Comparison of ENCODE assay signal across 24 cellular contexts in the genomic region with DNA sequence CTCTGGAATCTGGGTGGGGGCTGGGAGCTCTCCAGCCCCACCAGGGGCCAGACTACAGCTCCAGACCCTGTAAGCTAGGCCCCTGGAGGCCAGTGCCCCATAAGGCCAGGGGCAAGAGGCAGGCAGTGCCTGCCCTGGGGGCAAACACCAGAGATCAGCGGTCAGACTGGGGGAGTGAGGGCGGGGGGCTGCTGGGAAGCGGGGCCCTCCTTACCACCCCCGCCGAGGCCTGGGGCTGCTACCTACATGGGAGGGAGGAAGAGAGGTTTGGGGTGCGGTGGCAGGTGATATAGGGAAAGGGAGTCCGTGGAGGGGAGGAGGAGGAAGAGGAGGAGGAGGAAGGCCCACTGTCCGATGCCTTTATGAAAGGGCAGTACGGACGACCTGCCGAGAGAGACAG. TPM values are rescaled to one million over a fixed set of nuclear protein-coding genes. Genes with fewer than 3 reads are reported as not detected.
DNase-seq lines count a peak whose midpoint lies in the region; ATAC-seq and TF ChIP-seq lines count a peak whose summit lies in the region.
"Had no signal": no experiment of that assay in that cellular context is flagged by ENCODE, and none has a peak within 500 bp of the region (broad histone marks: within the 10 kb centered on the region; RNA-seq: fewer than 3 reads in every experiment).

No MANE protein-coding gene starts in this region.

- no peak for TF ChIP-seq RAD21 in SK-N-SH (IDR thresholded peaks at IDR 0.05; ENCODE audit: low read length)

- no peaks in the 10 kb centered on the region for H3K9me3 ChIP-seq in SK-N-SH
- peaks cover 0 to 3% of the 10 kb centered on the region in 2 donors for H3K9me3 ChIP-seq in neuronal stem cell (replicated peaks in 1 of 2; ENCODE audit: control insufficient read depth in 2 of 2, insufficient read depth in 1 of 2, low read depth in 1 of 2, low read length in 2 of 2)
- no peaks in the 10 kb centered on the region for H3K9me3 ChIP-seq in prostate gland
- H3K9me3 ChIP-seq: HAP-1, SJCRH30 had no signal

- no peak for TF ChIP-seq POLR2A in prostate gland (IDR thresholded peaks at IDR 0.05)

- H2BK15ac ChIP-seq in neuronal stem cell (ENCODE audit: low read length), result no peak overlapping the region

- H3K4me3 ChIP-seq in SK-N-SH (ENCODE audit: low read depth in 2 of 2, low read length in 1 of 2) (no peak overlapping the region), neuronal stem cell (ENCODE audit: low read length in 2 of 2) (no peak overlapping the region), prostate gland (no peak overlapping the region)
- H3K4me3 ChIP-seq: HAP-1, SJCRH30 had no signal

- H4K91ac ChIP-seq in neuronal stem cell (ENCODE audit: low read depth, low read length, poor library complexity), result no peak overlapping the region

- intact Hi-C loops in CD14-positive monocyte (cut with micrococcal nuclease), result loop anchor here (5.0 kb wide), 2 partner anchors 38 to 152 kb away; a partner anchor contains a TSS
- intact Hi-C loops in prostate gland (cut with DNase I), result loop anchor here (5.0 kb wide), 1 partner anchor 142 kb away; no protein-coding TSS in a partner anchor

- peak overlapping the region; percentile 64 for H3K27ac Mint-ChIP-seq in endothelial cell (ENCODE audit: unreplicated experiment)
- no peak overlapping the region for H3K27ac Mint-ChIP-seq in CD14-positive monocyte
- H3K27ac Mint-ChIP-seq: B cell; CD8-positive, alpha-beta memory T cell had no signal

- H3K36me3 ChIP-seq in SK-N-SH (replicated peaks in 1 of 2; ENCODE audit: control insufficient read depth in 1 of 2, insufficient read depth in 2 of 2, low read length in 1 of 2) (peaks cover 28 to 58% of the 10 kb centered on the region in 2 experiments), neuronal stem cell (replicated peaks in 1 of 2; ENCODE audit: control insufficient read depth in 2 of 2, insufficient read depth in 2 of 2, low read length in 2 of 2) (peaks cover 52 to 85% of the 10 kb centered on the region in 2 donors), prostate gland (no peaks in the 10 kb centered on the region)

- H3K27me3 Mint-ChIP-seq in endothelial cell (ENCODE audit: unreplicated experiment) (peaks cover 21% of the 10 kb centered on the region), CD14-positive monocyte (ENCODE audit: low read depth in 3 of 3) (peaks cover 2 to 21% (median 17%) of the 10 kb centered on the region in 3 donors)
- H3K27me3 Mint-ChIP-seq: B cell had no signal

- peak overlapping the region; percentile 14 for H2BK5ac ChIP-seq in neuronal stem cell (ENCODE audit: low read length)

- no peak overlapping the region for H3K4me3 Mint-ChIP-seq in endothelial cell (ENCODE audit: unreplicated experiment)
- no peak overlapping the region for H3K4me3 Mint-ChIP-seq in CD14-positive monocyte
- H3K4me3 Mint-ChIP-seq: B cell; CD8-positive, alpha-beta memory T cell had no signal

- 78% methylated on average over 11 of the region's 11 CpGs for WGBS in SK-N-SH (ENCODE audit: low lambda C conversion rate)
- WGBS in neuronal stem cell (ENCODE audit: extremely low coverage in 2 of 2, insufficient read length in 2 of 2, insufficient replicate concordance in 1 of 2), 2 donors, result no CpG with 5 or more reads among the region's 11 CpGs
- 80% methylated on average over 11 of the region's 11 CpGs for WGBS in prostate gland

- H3K4me1 Mint-ChIP-seq in endothelial cell (ENCODE audit: unreplicated experiment), result peaks cover 32% of the 10 kb centered on the region
- H3K4me1 Mint-ChIP-seq in CD14-positive monocyte, result peaks cover 37% of the 10 kb centered on the region

- no peak overlapping the region for H2BK12ac ChIP-seq in neuronal stem cell (ENCODE audit: low read length)

- no peak overlapping the region for H3K14ac ChIP-seq in neuronal stem cell (ENCODE audit: low read length)

- H3K18ac ChIP-seq in neuronal stem cell (ENCODE audit: low read length), result no peak overlapping the region

- ATAC-seq in SK-N-SH treated with all-trans-retinoic acid at 6 μM for 48 hours, result no peak
- ATAC-seq: HepG2, PC-3, Right ventricle myocardium inferior had no signal

- H3K9me2 ChIP-seq in SK-N-SH, result no peaks in the 10 kb centered on the region

- H3K27ac ChIP-seq in SK-N-SH (ENCODE audit: low read depth in 2 of 2, low read length in 1 of 2), result peak overlapping the region; percentile 56 to 84; a peak in 3 of 4 replicates
- H3K27ac ChIP-seq in caudate nucleus (ENCODE audit: low read depth, low read length), result peak overlapping the region; percentile 62
- no peak overlapping the region for H3K27ac ChIP-seq in neuronal stem cell (replicated peaks; ENCODE audit: low read length)
- no peak overlapping the region for H3K27ac ChIP-seq in prostate gland
- H3K27ac ChIP-seq: 22Rv1, C4-2B, SJCRH30 had no signal

- peaks cover 46% of the 10 kb centered on the region for H3F3A ChIP-seq in SK-N-SH (replicated peaks; ENCODE audit: insufficient read depth)

- no peak overlapping the region for H2AFZ ChIP-seq in SK-N-SH (ENCODE audit: low read depth)
- no peak overlapping the region for H2AFZ ChIP-seq in neuronal stem cell (ENCODE audit: low read length)

- TF ChIP-seq EP300 in SK-N-SH (IDR thresholded peaks at IDR 0.05; ENCODE audit: borderline replicate concordance in 1 of 2, low read depth in 1 of 2, low read length in 1 of 2), result no peak

- H3K23ac ChIP-seq in neuronal stem cell (ENCODE audit: low read depth, low read length, poor library complexity), result no peak overlapping the region

- POLR2A ChIA-PET in SK-N-SH (lab: Yijun Ruan, JAX), result interaction anchor here (0.7 to 4.6 kb wide), 3 partner anchors 10 to 16 kb away, joined by 4 to 43 read pairs (median 11); no protein-coding TSS in a partner anchor

- no peak overlapping the region for H3K4ac ChIP-seq in neuronal stem cell (ENCODE audit: low read length)

- peaks cover 5% of the 10 kb centered on the region; the same call in 1 of the 2 replicates for H3K79me2 ChIP-seq in SK-N-SH (ENCODE audit: insufficient read depth)

- no peak overlapping the region for H4K8ac ChIP-seq in neuronal stem cell (ENCODE audit: low read depth, low read length)

- H2BK120ac ChIP-seq in neuronal stem cell (ENCODE audit: low read depth, low read length), result no peak overlapping the region

- H3K4me1 ChIP-seq in SK-N-SH (ENCODE audit: control insufficient read depth in 1 of 2, insufficient read depth in 2 of 2, low read depth in 1 of 2, low read length in 1 of 2) (peaks cover 5 to 53% of the 10 kb centered on the region in 2 experiments), neuronal stem cell (ENCODE audit: control insufficient read depth in 2 of 2, insufficient read depth in 1 of 2, low read depth in 1 of 2, low read length in 2 of 2) (peaks cover 12 to 21% of the 10 kb centered on the region in 2 donors), prostate gland (replicated peaks) (no peaks in the 10 kb centered on the region)
- H3K4me1 ChIP-seq: HAP-1, SJCRH30 had no signal

- H3K36me3 Mint-ChIP-seq in endothelial cell (ENCODE audit: low read depth, unreplicated experiment), result peaks cover 20% of the 10 kb centered on the region
- peaks cover 2 to 4% of the 10 kb centered on the region in 2 donors for H3K36me3 Mint-ChIP-seq in CD14-positive monocyte

- no peak overlapping the region for H2AK5ac ChIP-seq in neuronal stem cell (ENCODE audit: low read depth, low read length)

- no peak for DNase-seq in SK-N-SH
- DNase-seq in caudate nucleus (lab: John Stamatoyannopoulos, UW), result no peak
- DNase-seq in endothelial cell (ENCODE audit: low spot score), result no peak
- no peak for DNase-seq in neuronal stem cell (ENCODE audit: low spot score)
- DNase-seq in CD14-positive monocyte (ENCODE audit: low spot score), result no peak
- no peak for DNase-seq in prostate gland (ENCODE audit: low spot score)
- no peak for DNase-seq in SKM-1 (lab: John Stamatoyannopoulos, UW; ENCODE audit: unreplicated experiment)
- DNase-seq: CD8-positive, alpha-beta memory T cell; DMS153; DND-41; GOT3; Kasumi-1; NCI-H2029; NCI-H446 treated with DMSO at 0.1 percent for 48 hours; NK-92 treated with Interleukin-12 subunit alpha and Interleukin-12 subunit beta, amount 100 ng/mL, for 24 hours; SJCRH30 had no signal

- no peaks in the 10 kb centered on the region for H3K27me3 ChIP-seq in SK-N-SH (ENCODE audit: insufficient read depth)
- H3K27me3 ChIP-seq in neuronal stem cell (ENCODE audit: control insufficient read depth in 3 of 3, insufficient read depth in 3 of 3, low read depth in 1 of 3, low read length in 3 of 3), result no peaks in the 10 kb centered on the region
- H3K27me3 ChIP-seq in prostate gland (replicated peaks; ENCODE audit: insufficient read depth), result no peaks in the 10 kb centered on the region
- H3K27me3 ChIP-seq: SJCRH30 had no signal

- H3K4me2 ChIP-seq in SK-N-SH (no peak overlapping the region), neuronal stem cell (ENCODE audit: insufficient read depth, low read length, poor library complexity, severe bottlenecking) (no peak overlapping the region)

- H3K9ac ChIP-seq in SK-N-SH, result no peak overlapping the region
- H3K9ac ChIP-seq in neuronal stem cell (ENCODE audit: low read depth, low read length, poor library complexity), result no peak overlapping the region

- CTCF ChIA-PET in SK-N-SH (lab: Yijun Ruan, JAX), result interaction anchor here (1.0 to 10.2 kb wide), 6 partner anchors 15 to 150 kb away, joined by 3 to 375 read pairs (median 26); a partner anchor contains a TSS

- peaks cover 58% of the 10 kb centered on the region for H4K20me1 ChIP-seq in SK-N-SH (ENCODE audit: insufficient read depth)

- H3K79me1 ChIP-seq in neuronal stem cell (ENCODE audit: low read depth, low read length), result peaks cover 18% of the 10 kb centered on the region

- H3K9me3 Mint-ChIP-seq in endothelial cell (ENCODE audit: unreplicated experiment) (no peaks in the 10 kb centered on the region), CD14-positive monocyte (peaks cover 0 to 6% (median 0%) of the 10 kb centered on the region in 7 donors)
- H3K9me3 Mint-ChIP-seq: CD8-positive, alpha-beta memory T cell had no signal

- TF ChIP-seq CTCF in SK-N-SH (IDR thresholded peaks at IDR 0.05) (no peak), endothelial cell (IDR thresholded peaks at IDR 0.05; ENCODE audit: unreplicated experiment) (no peak), CD14-positive monocyte (IDR thresholded peaks at IDR 0.05) (no peak), prostate gland (IDR thresholded peaks at IDR 0.05) (no peak)

RNA-seq across cellular contexts. Expression of a gene that starts 12.7 kb away (rescaled TPM):
- polyA plus RNA-seq in SK-N-SH (2012; rRNA removed) (12.5 and 17.1 TPM in 2 replicates), CD14-positive monocyte (1 to 10 TPM; 1.8 to 2.1 TPM)
- polyA plus RNA-seq in SK-N-SH (2012; cell fraction: cytosol; rRNA removed), result 12.6 and 23.0 TPM in 2 replicates
- 29.5 and 41.3 TPM in 2 replicates for polyA plus RNA-seq in SK-N-SH (2012; cell fraction: nucleus; rRNA removed)
- total RNA-seq in endothelial cell (ENCODE audit: unreplicated experiment) (0.97 TPM), prostate gland (10 to 100 TPM in 1 of 2 donors, 1 to 10 TPM in 1; 8.7 to 11.0 TPM)
- 26.8 TPM for polyA plus RNA-seq in neuronal stem cell (2013, experiment 1 of 2)
- polyA plus RNA-seq in neuronal stem cell (2013, experiment 2 of 2), result 26.8 TPM

RNA-seq across cellular contexts. Expression of a gene that starts 14.1 kb away (rescaled TPM):
- polyA plus RNA-seq in SK-N-SH (2012; rRNA removed) (176 and 244 TPM in 2 replicates), CD14-positive monocyte (1 to 10 TPM in 1 of 2 donors, under 1 TPM in 1; 0.71 to 1.6 TPM)
- 109 and 114 TPM in 2 replicates for polyA plus RNA-seq in SK-N-SH (2012; cell fraction: cytosol; rRNA removed)
- 1,021 and 1,050 TPM in 2 replicates for polyA plus RNA-seq in SK-N-SH (2012; cell fraction: nucleus; rRNA removed)
- total RNA-seq in endothelial cell (ENCODE audit: unreplicated experiment) (315 TPM), prostate gland (10 to 100 TPM; 33.1 to 65.1 TPM)
- 205 TPM for polyA plus RNA-seq in neuronal stem cell (2013, experiment 1 of 2)
- polyA plus RNA-seq in neuronal stem cell (2013, experiment 2 of 2), result 197 TPM

RNA-seq across cellular contexts. Expression of a gene that starts 32.9 kb away (rescaled TPM):
- 35.9 and 39.5 TPM in 2 replicates for polyA plus RNA-seq in SK-N-SH (2012; rRNA removed)
- polyA plus RNA-seq in SK-N-SH (2012; cell fraction: cytosol; rRNA removed), result 28.3 and 36.2 TPM in 2 replicates
- polyA plus RNA-seq in SK-N-SH (2012; cell fraction: nucleus; rRNA removed), result 28.0 and 30.6 TPM in 2 replicates
- 33.1 TPM for total RNA-seq in endothelial cell (ENCODE audit: unreplicated experiment)
- polyA plus RNA-seq in neuronal stem cell (2013, experiment 1 of 2), result 27.8 TPM
- polyA plus RNA-seq in neuronal stem cell (2013, experiment 2 of 2), result 27.7 TPM
- 10 to 100 TPM; 41.6 to 63.4 TPM for polyA plus RNA-seq in CD14-positive monocyte
- total RNA-seq in prostate gland, result 10 to 100 TPM; 28.6 to 32.4 TPM

RNA-seq across cellular contexts. Expression of a gene that starts 38.0 kb away (rescaled TPM):
- polyA plus RNA-seq in SK-N-SH (2012; rRNA removed) (183 and 206 TPM in 2 replicates), CD14-positive monocyte (10 to 100 TPM; 21.6 to 27.2 TPM)
- 60.8 and 101 TPM in 2 replicates for polyA plus RNA-seq in SK-N-SH (2012; cell fraction: cytosol; rRNA removed)
- polyA plus RNA-seq in SK-N-SH (2012; cell fraction: nucleus; rRNA removed), result 702 and 826 TPM in 2 replicates
- total RNA-seq in endothelial cell (ENCODE audit: unreplicated experiment) (238 TPM), prostate gland (100 to 1,000 TPM; 155 to 235 TPM)
- polyA plus RNA-seq in neuronal stem cell (2013, experiment 1 of 2), result 206 TPM
- polyA plus RNA-seq in neuronal stem cell (2013, experiment 2 of 2), result 193 TPM

RNA-seq across cellular contexts. Expression of a gene that starts 50.0 kb away (rescaled TPM):
- polyA plus RNA-seq in SK-N-SH (2012; rRNA removed) (3.8 and 4.3 TPM in 2 replicates), CD14-positive monocyte (1 to 10 TPM; 1.4 to 1.5 TPM)
- polyA plus RNA-seq in SK-N-SH (2012; cell fraction: cytosol; rRNA removed), result 1.2 and 3.0 TPM in 2 replicates
- polyA plus RNA-seq in SK-N-SH (2012; cell fraction: nucleus; rRNA removed), result 8.5 and 16.3 TPM in 2 replicates
- total RNA-seq in endothelial cell (ENCODE audit: unreplicated experiment) (1.4 TPM), prostate gland (1 to 10 TPM in 1 of 2 donors, under 1 TPM in 1; 0.74 to 2.6 TPM)
- polyA plus RNA-seq in neuronal stem cell (2013, experiment 1 of 2), result 2.1 TPM
- 2.5 TPM for polyA plus RNA-seq in neuronal stem cell (2013, experiment 2 of 2)
- total RNA-seq: B cell, Right ventricle myocardium inferior had no signal

Comparison
In these comparisons a context has a peak if more than half of its experiments do, and no peak if none do; other contexts are left out.
1. H3K27ac ChIP-seq: peak in SK-N-SH (2 of 2) and caudate nucleus (single experiment); none in neuronal stem cell (single experiment) and prostate gland (0 of 2).